24 cellular contexts compared by ENCODE assay signal in genomic region chr6:53174996-53175395, GRCh38. TPM values are rescaled to one million over a fixed set of nuclear protein-coding genes. Genes with fewer than 3 reads are reported as not detected.
DNase-seq lines count a peak whose midpoint lies in the region; ATAC-seq, FAIRE-seq and TF ChIP-seq lines count a peak whose summit lies in the region.
"Had no signal": no experiment of that assay in that cellular context is flagged by ENCODE, and none has a peak within 500 bp of the region (broad histone marks: within the 10 kb centered on the region; RNA-seq: fewer than 3 reads in every experiment).

No MANE protein-coding gene starts in this region.

- TF ChIP-seq POLR2A in right lobe of liver (IDR thresholded peaks at IDR 0.05) (no peak), HepG2 (IDR thresholded peaks at IDR 0.05; ENCODE audit: insufficient read depth in 1 of 2, low read depth in 2 of 2, low read length in 2 of 2) (no peak), adrenal gland (IDR thresholded peaks at IDR 0.05) (no peak)

- CTCF ChIA-PET in HepG2 (lab: Yijun Ruan, JAX; ENCODE audit: low intra/inter-chr PET ratio, low total read pairs) = interaction anchor here (1.6 to 6.8 kb wide), 2 partner anchors 262 to 310 kb away, joined by 5 to 152 read pairs; no protein-coding TSS in a partner anchor
- CTCF ChIA-PET in activated CD8-positive, alpha-beta T cell treated with anti-CD3 and anti-CD28 coated beads, Interleukin-2, amount 10 ng/mL, durations not matched to agents 7 days and 5 days (lab: Charles Lee) = interaction anchor here (0.8 to 2.0 kb wide), 4 partner anchors 9 to 310 kb away, joined by 3 to 12 read pairs (median 4); no protein-coding TSS in a partner anchor

- no peaks in the 10 kb centered on the region for H3K79me2 ChIP-seq in HepG2 (ENCODE audit: insufficient read depth, low read length)

- H3K4me1 ChIP-seq in right lobe of liver (peaks cover 0 to 10% (median 0%) of the 10 kb centered on the region in 4 donors), HepG2 (ENCODE audit: insufficient read depth, low read length) (no peaks in the 10 kb centered on the region), adrenal gland (replicated peaks in 1 of 2) (peaks cover 0 to 18% of the 10 kb centered on the region in 2 donors), upper lobe of right lung (no peaks in the 10 kb centered on the region)
- H3K4me1 ChIP-seq: A549, BE2C had no signal

- peak in 3 of 4 donors; percentile 12 to 51 (median 46) for ATAC-seq in right lobe of liver
- no peak for ATAC-seq in HepG2
- no peak for ATAC-seq in naive B cell (ENCODE audit: low read depth in 2 of 2)
- peak; percentile 14 for ATAC-seq in upper lobe of right lung
- no peak for ATAC-seq in activated CD8-positive, alpha-beta T cell treated with anti-CD3 and anti-CD28 coated beads, Interleukin-2, amount 10 ng/mL, durations not matched to agents 7 days and 5 days
- ATAC-seq: A549, K562 had no signal

- POLR2A ChIA-PET in HepG2 (lab: Yijun Ruan, JAX) = interaction anchor here (0.6 kb wide), 1 partner anchor 15 kb away, joined by 3 read pairs; no protein-coding TSS in a partner anchor
- POLR2A ChIA-PET in activated CD8-positive, alpha-beta T cell treated with anti-CD3 and anti-CD28 coated beads, Interleukin-2, amount 10 ng/mL, durations not matched to agents 7 days and 5 days (lab: Charles Lee) = no interaction called here

- 55% methylated on average over 2 of the region's 2 CpGs for WGBS in right lobe of liver (ENCODE audit: insufficient coverage, low coverage, low lambda C conversion rate, missing lambda C conversion rate)
- 16% methylated on average over 2 of the region's 2 CpGs for WGBS in HepG2 (ENCODE audit: low lambda C conversion rate)
- WGBS in adrenal gland, 4 donors = 33 to 51% (median 39%) methylated on average over 2 of the region's 2 CpGs

- no peak overlapping the region for H3K9ac ChIP-seq in HepG2 (ENCODE audit: insufficient read depth, low read depth, low read length)

- H3K36me3 ChIP-seq in right lobe of liver = no peaks in the 10 kb centered on the region
- H3K36me3 ChIP-seq in HepG2 (replicated peaks in 1 of 2; ENCODE audit: control insufficient read depth in 1 of 2, insufficient read depth in 2 of 2, low read length in 2 of 2) = no peaks in the 10 kb centered on the region
- no peaks in the 10 kb centered on the region for H3K36me3 ChIP-seq in adrenal gland (replicated peaks in 1 of 2)
- no peaks in the 10 kb centered on the region for H3K36me3 ChIP-seq in upper lobe of right lung
- H3K36me3 ChIP-seq: BE2C had no signal

- peaks cover 0 to 5% (median 0%) of the 10 kb centered on the region in 7 donors for H3K9me3 Mint-ChIP-seq in naive B cell
- H3K9me3 Mint-ChIP-seq in activated CD8-positive, alpha-beta T cell treated with anti-CD3 and anti-CD28 coated beads, Interleukin-2, amount 10 ng/mL, durations not matched to agents 7 days and 5 days (ENCODE audit: insufficient read depth) = no peaks in the 10 kb centered on the region
- H3K9me3 Mint-ChIP-seq: H9, HFFc6 had no signal

- H4K20me1 ChIP-seq in HepG2 (ENCODE audit: insufficient read depth, low read length) = no peaks in the 10 kb centered on the region

- H3K27me3 ChIP-seq in right lobe of liver = no peaks in the 10 kb centered on the region
- H3K27me3 ChIP-seq in HepG2 (ENCODE audit: control insufficient read depth in 1 of 2, insufficient read depth in 2 of 2, low read length in 2 of 2) = no peaks in the 10 kb centered on the region
- H3K27me3 ChIP-seq in adrenal gland = no peaks in the 10 kb centered on the region
- H3K27me3 ChIP-seq in upper lobe of right lung = no peaks in the 10 kb centered on the region
- H3K27me3 ChIP-seq: BE2C had no signal

- no peak for FAIRE-seq in HepG2 (lab: Jason Lieb, UNC)
- FAIRE-seq: A549, K562, RCC 7860 had no signal

- peaks cover 41 to 59% (median 48%) of the 10 kb centered on the region in 3 donors for H3K4me1 Mint-ChIP-seq in naive B cell
- H3K4me1 Mint-ChIP-seq in activated CD8-positive, alpha-beta T cell treated with anti-CD3 and anti-CD28 coated beads, Interleukin-2, amount 10 ng/mL, durations not matched to agents 7 days and 5 days (ENCODE audit: low read depth) = peaks cover 4% of the 10 kb centered on the region

- H3K27me3 Mint-ChIP-seq in naive B cell = no peaks in the 10 kb centered on the region
- H3K27me3 Mint-ChIP-seq in activated CD8-positive, alpha-beta T cell treated with anti-CD3 and anti-CD28 coated beads, Interleukin-2, amount 10 ng/mL, durations not matched to agents 7 days and 5 days (ENCODE audit: low read depth) = no peaks in the 10 kb centered on the region

- H3K4me3 Mint-ChIP-seq in naive B cell = peak overlapping the region in 3 of 8 donors; percentile 0 to 49 (median 8)
- no peak overlapping the region for H3K4me3 Mint-ChIP-seq in activated CD8-positive, alpha-beta T cell treated with anti-CD3 and anti-CD28 coated beads, Interleukin-2, amount 10 ng/mL, durations not matched to agents 7 days and 5 days
- H3K4me3 Mint-ChIP-seq: H9, HFFc6 had no signal

- H3K4me3 ChIP-seq in right lobe of liver (no peak overlapping the region), HepG2 (replicated peaks in 1 of 3; ENCODE audit: insufficient read depth in 1 of 3, low read depth in 2 of 3, low read length in 3 of 3) (no peak overlapping the region), adrenal gland (no peak overlapping the region), upper lobe of right lung (no peak overlapping the region)
- H3K4me3 ChIP-seq: A549, K562 had no signal

- intact Hi-C loops in right lobe of liver (cut with DNase I) (loop anchor here in 1 of 2 donors (5.0 to 10.0 kb wide), 2 partner anchors 230 to 307 kb away; no protein-coding TSS in a partner anchor), HepG2 (cut with micrococcal nuclease; ENCODE audit: unreplicated experiment) (loop anchor here (5.0 kb wide), 2 partner anchors 172 to 552 kb away; partner anchors contain the start of gene ELOVL5), adrenal gland (cut with DNase I) (loop anchor here (5.0 to 10.0 kb wide), 3 partner anchors 170 to 240 kb away; partner anchors contain the start of gene ELOVL5 (in 1 of the 2)), upper lobe of right lung (cut with DNase I) (loop anchor here (5.0 kb wide), 1 partner anchor 307 kb away; no protein-coding TSS in a partner anchor)

- TF ChIP-seq CTCF in right lobe of liver (IDR thresholded peaks at IDR 0.05) (no peak), HepG2 (CRISPR knock-in tag; IDR thresholded peaks at IDR 0.05) (no peak), adrenal gland (IDR thresholded peaks at IDR 0.05) (no peak), upper lobe of right lung (IDR thresholded peaks at IDR 0.05) (no peak)

- no peaks in the 10 kb centered on the region for H3K9me3 ChIP-seq in right lobe of liver
- no peaks in the 10 kb centered on the region for H3K9me3 ChIP-seq in HepG2 (ENCODE audit: low read length)
- no peaks in the 10 kb centered on the region for H3K9me3 ChIP-seq in adrenal gland (replicated peaks in 1 of 3)
- no peaks in the 10 kb centered on the region for H3K9me3 ChIP-seq in upper lobe of right lung
- H3K9me3 ChIP-seq: A549, BE2C had no signal

- in situ Hi-C loops in HepG2 (cut with HindIII; ENCODE audit: extremely low pct_ligation_motif_present, low pct_unique_long_range_greater_than_20kb) = loop anchor here (5.0 to 25.0 kb wide), 4 partner anchors 120 to 537 kb away; no protein-coding TSS in a partner anchor

- TF ChIP-seq RAD21 in HepG2 (CRISPR knock-in tag; IDR thresholded peaks at IDR 0.05) = no peak

- H3K4me2 ChIP-seq in HepG2 (ENCODE audit: low read depth, low read length) = no peak overlapping the region
- H3K4me2 ChIP-seq: A549 had no signal

- H3K27ac Mint-ChIP-seq in naive B cell = peak overlapping the region; percentile 1 to 92 (median 58)
- no peak overlapping the region for H3K27ac Mint-ChIP-seq in activated CD8-positive, alpha-beta T cell treated with anti-CD3 and anti-CD28 coated beads, Interleukin-2, amount 10 ng/mL, durations not matched to agents 7 days and 5 days
- H3K27ac Mint-ChIP-seq: H9, HFFc6 had no signal

- no peak for TF ChIP-seq EP300 in HepG2 (IDR thresholded peaks at IDR 0.05; ENCODE audit: low read depth in 2 of 2, low read length in 2 of 2)
- no peak for TF ChIP-seq EP300 in HepG2 (CRISPR knock-in tag; IDR thresholded peaks at IDR 0.05; ENCODE audit: borderline replicate concordance)

- no peak for DNase-seq in right lobe of liver
- DNase-seq in HepG2 (ENCODE audit: low spot score) = no peak
- DNase-seq in adrenal gland = peak; percentile 22 to 63 (median 30)
- DNase-seq in naive B cell = no peak
- no peak for DNase-seq in upper lobe of right lung
- no peak for DNase-seq in activated CD8-positive, alpha-beta T cell treated with anti-CD3 and anti-CD28 coated beads, Interleukin-2, amount 10 ng/mL, durations not matched to agents 7 days and 5 days
- DNase-seq in T1000 (lab: John Stamatoyannopoulos, UW) = no peak
- DNase-seq in stimulated activated CD4-positive, alpha-beta T cell treated with anti-CD3 and anti-CD28 coated beads, Interleukin-1b, Interleukin-23, amount 100 ng/mL, for 48 hours = no peak
- DNase-seq: BE2C, DMS79, H9, HFFc6, MM.1S, NCI-H1048, NCI-H1417 treated with DMSO at 0.1 percent for 48 hours, NCI-H187 treated with DMSO at 0.1 percent for 48 hours, NCI-H2171, NCI-H748 treated with DMSO at 0.1 percent for 48 hours had no signal

- H2AFZ ChIP-seq in HepG2 (ENCODE audit: low read length) = no peak overlapping the region

- H3K27ac ChIP-seq in right lobe of liver (no peak overlapping the region), HepG2 (ENCODE audit: extremely low read length, insufficient read depth, low read length) (no peak overlapping the region), adrenal gland (no peak overlapping the region), upper lobe of right lung (no peak overlapping the region)
- H3K27ac ChIP-seq: A549 had no signal

- H3K36me3 Mint-ChIP-seq in naive B cell = peaks cover 0 to 6% of the 10 kb centered on the region in 2 donors
- no peaks in the 10 kb centered on the region for H3K36me3 Mint-ChIP-seq in activated CD8-positive, alpha-beta T cell treated with anti-CD3 and anti-CD28 coated beads, Interleukin-2, amount 10 ng/mL, durations not matched to agents 7 days and 5 days (ENCODE audit: low read depth)

- no TSS peak for BruUV-seq in HepG2 (replicated peaks; lab: Mats Ljungman, UMichigan)

RNA-seq across cellular contexts. Expression of gene GCM1, which starts 26.4 kb away (rescaled TPM):
- not detected for total RNA-seq in right lobe of liver
- 0.13 and 0.18 TPM in 2 replicates for total RNA-seq in HepG2 (2016; rRNA removed; fragmentation: Illumina TruSeq; extraction: Trizol)
- 0.09 TPM in 1 of 2 replicates, not detected in the other for total RNA-seq in HepG2 (2016; cell fraction: cytosol; rRNA removed; fragmentation: Illumina TruSeq; extraction: Trizol; ENCODE audit: low read depth)
- total RNA-seq in HepG2 (2016; cell fraction: insoluble cytoplasmic fraction; rRNA removed; fragmentation: Illumina TruSeq; extraction: Trizol) = 0.15 and 0.16 TPM in 2 replicates
- 0.06 and 0.17 TPM in 2 replicates for total RNA-seq in HepG2 (2016; cell fraction: membrane; rRNA removed; fragmentation: Illumina TruSeq; extraction: Trizol)
- total RNA-seq in HepG2 (2016; cell fraction: nucleus; rRNA removed; fragmentation: Illumina TruSeq; extraction: Trizol) = 0.13 TPM in 1 of 2 replicates, not detected in the other
- polyA plus RNA-seq in HepG2 (2011; rRNA removed) = 0.03 and 0.04 TPM in 2 replicates
- 0.03 TPM in 2 replicates for polyA plus RNA-seq in HepG2 (2011; cell fraction: cytosol; rRNA removed)
- polyA plus RNA-seq in HepG2 (2011; cell fraction: nucleus; rRNA removed) = 0.05 TPM in 1 of 2 replicates, not detected in the other
- 0.24 TPM in 1 of 2 replicates, not detected in the other for polyA plus RNA-seq in HepG2 (2012)
- not detected in 2 replicates for polyA plus RNA-seq in HepG2 (2016; cell fraction: cytosol; fragmentation: Illumina TruSeq; extraction: Trizol; ENCODE audit: low read depth)
- polyA plus RNA-seq in HepG2 (2016; cell fraction: insoluble cytoplasmic fraction; fragmentation: Illumina TruSeq; extraction: Trizol; ENCODE audit: low read depth) = 0.13 TPM in 1 of 2 replicates, not detected in the other
- polyA plus RNA-seq in HepG2 (2016; cell fraction: membrane; fragmentation: Illumina TruSeq; extraction: Trizol; ENCODE audit: low read depth) = not detected in 2 replicates
- 0.16 and 0.22 TPM in 2 replicates for polyA plus RNA-seq in HepG2 (2016; cell fraction: nucleus; fragmentation: Illumina TruSeq; extraction: Trizol; ENCODE audit: insufficient read depth, low read depth)
- polyA minus RNA-seq in HepG2 (2011; rRNA and poly(A)+ RNA removed; ENCODE audit: low replicate concordance) = not detected in 2 replicates
- polyA minus RNA-seq in HepG2 (2011; cell fraction: cytosol; rRNA and poly(A)+ RNA removed) = not detected in 2 replicates
- polyA minus RNA-seq in HepG2 (2011; cell fraction: nucleus; rRNA and poly(A)+ RNA removed) = not detected in 2 replicates
- under 1 TPM in 1 of 8 donors, not detected in 7; 0.35 TPM for total RNA-seq in adrenal gland
- polyA plus RNA-seq in adrenal gland = under 1 TPM in 2 of 3 donors, not detected in 1; 0.03 to 0.07 TPM
- polyA plus RNA-seq in naive B cell (ENCODE audit: low read depth in 6 of 6) = under 1 TPM in 5 of 6 donors, not detected in 1; 0.09 to 0.54 (median 0.31) TPM
- total RNA-seq in upper lobe of right lung = not detected
- not detected for total RNA-seq in activated CD8-positive, alpha-beta T cell treated with anti-CD3 and anti-CD28 coated beads, Interleukin-2, amount 10 ng/mL, durations not matched to agents 7 days and 5 days
- total RNA-seq: H9, HFFc6, K562, LHCN-M2, OCI-LY7, SK-MEL-5 had no signal
- polyA plus RNA-seq: K562 had no signal

Comparison
In these comparisons a context has a peak if more than half of its experiments do, and no peak if none do; other contexts are left out.
1. ATAC-seq: peak in right lobe of liver (3 of 4) and upper lobe of right lung (single experiment); none in HepG2 (single experiment), naive B cell (0 of 2) and activated CD8-positive, alpha-beta T cell treated with anti-CD3 and anti-CD28 coated beads, Interleukin-2, amount 10 ng/mL, durations not matched to agents 7 days and 5 days (single experiment).
2. DNase-seq: peak in adrenal gland (7 of 7); none in right lobe of liver (0 of 3), HepG2 (single experiment), naive B cell (single experiment), upper lobe of right lung (single experiment), activated CD8-positive, alpha-beta T cell treated with anti-CD3 and anti-CD28 coated beads, Interleukin-2, amount 10 ng/mL, durations not matched to agents 7 days and 5 days (single experiment), T1000 (single experiment) and stimulated activated CD4-positive, alpha-beta T cell treated with anti-CD3 and anti-CD28 coated beads, Interleukin-1b, Interleukin-23, amount 100 ng/mL, for 48 hours (single experiment).